In the genomic region with DNA sequence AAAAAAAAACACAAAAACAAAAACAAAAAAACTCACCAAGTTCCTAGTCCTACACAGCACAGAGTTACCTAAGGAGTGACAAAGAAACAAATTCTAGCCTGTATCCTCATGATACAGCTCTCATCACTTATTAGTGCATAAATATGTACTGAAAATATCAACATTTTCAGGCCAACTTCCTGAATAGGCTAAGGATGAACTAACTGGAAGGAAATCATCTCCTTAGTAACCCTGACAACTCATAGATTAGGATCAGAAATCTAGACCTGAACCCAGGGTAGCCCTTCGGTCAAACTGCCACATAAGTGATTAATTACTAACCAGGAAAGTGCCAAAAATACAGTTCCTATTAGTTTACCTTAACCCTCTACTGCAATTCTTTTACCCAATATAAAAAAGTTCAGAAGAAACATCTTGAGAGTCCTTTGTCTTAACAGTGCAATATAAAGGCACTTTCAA, we compare ENCODE assay signal across 10 cellular contexts. TPM values are rescaled to one million over a fixed set of nuclear protein-coding genes. Genes with fewer than 3 reads are reported as not detected.
DNase-seq lines count a peak whose midpoint lies in the region; ATAC-seq and TF ChIP-seq lines count a peak whose summit lies in the region.
"Had no signal": no experiment of that assay in that cellular context is flagged by ENCODE, and none has a peak within 500 bp of the region (broad histone marks: within the 10 kb centered on the region; RNA-seq: fewer than 3 reads in every experiment).

No MANE protein-coding gene starts in this region.

- H3K9me3 ChIP-seq in colonic mucosa = no peaks in the 10 kb centered on the region
- no peaks in the 10 kb centered on the region for H3K9me3 ChIP-seq in aorta (ENCODE audit: control insufficient read depth, low read length)
- no peaks in the 10 kb centered on the region for H3K9me3 ChIP-seq in SJCRH30 (replicated peaks)

- H3K4me3 Mint-ChIP-seq in activated naive CD8-positive, alpha-beta T cell = no peak overlapping the region
- H3K4me3 Mint-ChIP-seq in activated naive CD8-positive, alpha-beta T cell treated with anti-CD3 and anti-CD28 coated beads, Interleukin-2, amount 50 U/mL, for 24 hours = no peak overlapping the region
- no peak overlapping the region for H3K4me3 Mint-ChIP-seq in mesothelial cell of epicardium

- no peak for ATAC-seq in activated naive CD8-positive, alpha-beta T cell treated with anti-CD3 and anti-CD28 coated beads, Interleukin-2, amount 50 U/mL, for 24 hours
- ATAC-seq in aorta (ENCODE audit: low FRiP score) = peak; percentile 20
- ATAC-seq in GM21423 (IDR thresholded peaks at IDR 0.05; ENCODE audit: unreplicated experiment) = no peak
- ATAC-seq in HG03196 (IDR thresholded peaks at IDR 0.05; ENCODE audit: unreplicated experiment) = no peak

- no peak for TF ChIP-seq CTCF in colonic mucosa (IDR thresholded peaks at IDR 0.05)
- TF ChIP-seq CTCF in mesothelial cell of epicardium (IDR thresholded peaks at IDR 0.05; ENCODE audit: unreplicated experiment) = no peak

- peak overlapping the region; percentile 46 for H3K27ac Mint-ChIP-seq in activated naive CD8-positive, alpha-beta T cell
- no peak overlapping the region for H3K27ac Mint-ChIP-seq in activated naive CD8-positive, alpha-beta T cell treated with anti-CD3 and anti-CD28 coated beads, Interleukin-2, amount 50 U/mL, for 24 hours
- H3K27ac Mint-ChIP-seq in mesothelial cell of epicardium = peak overlapping the region; percentile 83

- H3K27me3 Mint-ChIP-seq in activated naive CD8-positive, alpha-beta T cell = no peaks in the 10 kb centered on the region
- no peaks in the 10 kb centered on the region for H3K27me3 Mint-ChIP-seq in activated naive CD8-positive, alpha-beta T cell treated with anti-CD3 and anti-CD28 coated beads, Interleukin-2, amount 50 U/mL, for 24 hours
- no peaks in the 10 kb centered on the region for H3K27me3 Mint-ChIP-seq in mesothelial cell of epicardium (ENCODE audit: low read depth)

- no peaks in the 10 kb centered on the region for H3K9me3 Mint-ChIP-seq in activated naive CD8-positive, alpha-beta T cell (ENCODE audit: low read depth)
- no peaks in the 10 kb centered on the region for H3K9me3 Mint-ChIP-seq in activated naive CD8-positive, alpha-beta T cell treated with anti-CD3 and anti-CD28 coated beads, Interleukin-2, amount 50 U/mL, for 24 hours
- H3K9me3 Mint-ChIP-seq in mesothelial cell of epicardium = no peaks in the 10 kb centered on the region

- peak overlapping the region in 1 of 2 donors; percentile 39 for H3K9ac ChIP-seq in colonic mucosa (ENCODE audit: low read depth in 2 of 2, low read length in 2 of 2)

- DNase-seq in activated naive CD8-positive, alpha-beta T cell treated with anti-CD3 and anti-CD28 coated beads, Interleukin-2, amount 50 U/mL, for 24 hours = no peak
- DNase-seq in colonic mucosa (no peak), mesothelial cell of epicardium (ENCODE audit: low spot score in 2 of 2, unreplicated experiment in 2 of 2) (no peak), aorta (no peak), SJCRH30 (no peak)
- DNase-seq: right cardiac atrium, T1000 had no signal

- H3K27ac ChIP-seq in colonic mucosa = peak overlapping the region; percentile 80
- H3K27ac ChIP-seq in aorta (ENCODE audit: low read depth in 1 of 2, low read length in 2 of 2) = no peak overlapping the region
- no peak overlapping the region for H3K27ac ChIP-seq in SJCRH30

- H3K4me1 Mint-ChIP-seq in activated naive CD8-positive, alpha-beta T cell (ENCODE audit: low read depth) = peaks cover 49% of the 10 kb centered on the region
- H3K4me1 Mint-ChIP-seq in activated naive CD8-positive, alpha-beta T cell treated with anti-CD3 and anti-CD28 coated beads, Interleukin-2, amount 50 U/mL, for 24 hours = peaks cover 41% of the 10 kb centered on the region
- peaks cover 23% of the 10 kb centered on the region for H3K4me1 Mint-ChIP-seq in mesothelial cell of epicardium

- WGBS in aorta, 2 donors = 0 to 8% methylated on average over 1 of the region's 1 CpG

- H3K36me3 Mint-ChIP-seq in activated naive CD8-positive, alpha-beta T cell = no peaks in the 10 kb centered on the region
- H3K36me3 Mint-ChIP-seq in activated naive CD8-positive, alpha-beta T cell treated with anti-CD3 and anti-CD28 coated beads, Interleukin-2, amount 50 U/mL, for 24 hours (ENCODE audit: low read depth) = peaks cover 3% of the 10 kb centered on the region
- no peaks in the 10 kb centered on the region for H3K36me3 Mint-ChIP-seq in mesothelial cell of epicardium

- H3K27me3 ChIP-seq in colonic mucosa = no peaks in the 10 kb centered on the region
- H3K27me3 ChIP-seq in aorta (ENCODE audit: control insufficient read depth in 1 of 2, insufficient read depth in 2 of 2, low read length in 1 of 2) = no peaks in the 10 kb centered on the region
- H3K27me3 ChIP-seq in SJCRH30 = no peaks in the 10 kb centered on the region

- H3K4me1 ChIP-seq in colonic mucosa (peaks cover 18% of the 10 kb centered on the region), aorta (ENCODE audit: control insufficient read depth in 1 of 2, insufficient read depth in 2 of 2, low read length in 2 of 2) (peaks cover 0 to 4% of the 10 kb centered on the region in 2 donors), SJCRH30 (peaks cover 25% of the 10 kb centered on the region)

- H3K4me3 ChIP-seq in colonic mucosa (no peak overlapping the region), aorta (ENCODE audit: low read length in 2 of 2) (no peak overlapping the region), SJCRH30 (no peak overlapping the region)

- H3K36me3 ChIP-seq in colonic mucosa (no peaks in the 10 kb centered on the region), aorta (ENCODE audit: control insufficient read depth in 1 of 2, insufficient read depth in 2 of 2, low read length in 1 of 2) (no peaks in the 10 kb centered on the region), SJCRH30 (no peaks in the 10 kb centered on the region)

- intact Hi-C loops in colonic mucosa (cut with DNase I) (no loop called here), aorta (cut with DNase I) (no loop called here)

RNA-seq across cellular contexts. Expression of a gene that starts 40.0 kb away (rescaled TPM):
- total RNA-seq in colonic mucosa (10 to 100 TPM; 32.7 to 33.8 TPM), mesothelial cell of epicardium (48.4 to 48.9 TPM (median 48.8 TPM) in 3 replicates), aorta (10 to 100 TPM; 27.8 to 35.0 TPM)
- polyA plus RNA-seq in aorta = 1 to 10 TPM; 2.6 to 5.8 TPM
- 23.1 and 23.4 TPM in 2 replicates for total RNA-seq in SJCRH30 (2014; rRNA removed; shearing (Covaris generic))
